In the genomic region with DNA sequence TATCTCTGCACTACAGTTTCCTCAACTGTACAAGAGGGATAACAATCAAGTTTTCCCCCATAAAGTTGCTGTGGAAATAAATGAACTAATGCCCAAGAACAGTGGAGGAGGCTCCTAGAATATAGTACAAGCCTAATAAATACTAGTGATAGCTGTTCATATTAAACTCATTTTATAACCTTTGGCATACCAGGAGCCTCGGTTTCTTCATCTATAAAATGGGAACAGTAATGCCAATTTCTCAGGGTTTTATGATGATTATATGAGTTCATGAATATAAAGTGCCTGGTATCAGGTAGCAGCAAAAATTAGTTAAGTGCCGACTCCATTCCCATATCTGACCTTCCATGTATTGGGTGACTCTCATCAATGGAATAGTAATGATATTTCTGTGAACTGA, we compare ENCODE assay signal across 35 cellular contexts.
DNase-seq lines count a peak whose midpoint lies in the region; ATAC-seq, FAIRE-seq and TF ChIP-seq lines count a peak whose summit lies in the region.
"Had no signal": no experiment of that assay in that cellular context is flagged by ENCODE, and none has a peak within 500 bp of the region (broad histone marks: within the 10 kb centered on the region; RNA-seq: fewer than 3 reads in every experiment).

No MANE protein-coding gene starts in this region.

- no peak overlapping the region for H3K9ac ChIP-seq in HepG2 (ENCODE audit: insufficient read depth, low read depth, low read length)
- no peak overlapping the region for H3K9ac ChIP-seq in astrocyte (ENCODE audit: low read length)
- no peak overlapping the region for H3K9ac ChIP-seq in K562 (ENCODE audit: insufficient read depth in 1 of 2, low read depth in 2 of 2, low read length in 2 of 2)
- H3K9ac ChIP-seq: BLaER1; BLaER1 treated with 17β-estradiol and CSF1 and Interleukin-3, amounts not matched to agents 10 nM and 100 nM had no signal

- no peaks in the 10 kb centered on the region for H3K4me1 ChIP-seq in HepG2 (ENCODE audit: insufficient read depth, low read length)
- peaks cover 0 to 5% (median 0%) of the 10 kb centered on the region in 4 donors for H3K4me1 ChIP-seq in right lobe of liver
- peaks cover 2% of the 10 kb centered on the region for H3K4me1 ChIP-seq in astrocyte (ENCODE audit: insufficient read depth, low read length)
- H3K4me1 ChIP-seq in K562 (replicated peaks in 1 of 2; ENCODE audit: control insufficient read depth in 2 of 2, insufficient read depth in 2 of 2, low read length in 2 of 2): peaks cover 0 to 14% of the 10 kb centered on the region in 2 experiments; a peak in 3 of 5 replicates
- H3K4me1 ChIP-seq: BE2C; BLaER1; BLaER1 treated with 17β-estradiol and CSF1 and Interleukin-3, amounts not matched to agents 10 nM and 100 nM; Caco-2 had no signal

- 24% methylated on average over 2 of the region's 2 CpGs for WGBS in HepG2 (ENCODE audit: low lambda C conversion rate)
- WGBS in right lobe of liver (ENCODE audit: insufficient coverage, low coverage, low lambda C conversion rate, missing lambda C conversion rate): 79% methylated on average over 2 of the region's 2 CpGs
- 53% methylated on average over 2 of the region's 2 CpGs for WGBS in K562 (ENCODE audit: insufficient coverage, low coverage, missing lambda C conversion rate)

- CTCF ChIA-PET in HepG2 (lab: Yijun Ruan, JAX; ENCODE audit: low intra/inter-chr PET ratio, low total read pairs): no interaction called here
- CTCF ChIA-PET in K562 (lab: Yijun Ruan, JAX; ENCODE audit: low intra/inter-chr PET ratio): no interaction called here

- peaks cover 9% of the 10 kb centered on the region for H3K4me1 Mint-ChIP-seq in astrocyte (ENCODE audit: low read depth, unreplicated experiment)
- H3K4me1 Mint-ChIP-seq: B cell; CD14-positive monocyte; CD4-positive, alpha-beta memory T cell; CD4-positive, CD25-positive, alpha-beta regulatory T cell; CD8-positive, alpha-beta memory T cell had no signal

- in situ Hi-C loops in HepG2 (cut with HindIII; ENCODE audit: extremely low pct_ligation_motif_present, low pct_unique_long_range_greater_than_20kb) (no loop called here), K562 (cut with MboI) (no loop called here), GM13977 (cut with MboI; ENCODE audit: low pct_unique_long_range_greater_than_20kb, low sequenced_read_pairs, unreplicated experiment) (no loop called here)

- H3K4me3 ChIP-seq in HepG2 (replicated peaks in 1 of 3; ENCODE audit: insufficient read depth in 1 of 3, low read depth in 2 of 3, low read length in 3 of 3) (no peak overlapping the region), right lobe of liver (no peak overlapping the region), astrocyte (ENCODE audit: insufficient read depth, low read depth, low read length) (no peak overlapping the region), K562 (no peak overlapping the region)
- H3K4me3 ChIP-seq: A549; BLaER1; BLaER1 treated with 17β-estradiol and CSF1 and Interleukin-3, amounts not matched to agents 10 nM and 100 nM had no signal

- H3K9me1 ChIP-seq in K562 (ENCODE audit: control insufficient read depth, insufficient read depth, low read length): no peaks in the 10 kb centered on the region

- H3K36me3 Mint-ChIP-seq in astrocyte (ENCODE audit: low read depth, unreplicated experiment): no peaks in the 10 kb centered on the region
- H3K36me3 Mint-ChIP-seq: CD14-positive monocyte; CD4-positive, alpha-beta memory T cell; CD4-positive, CD25-positive, alpha-beta regulatory T cell; CD8-positive, alpha-beta memory T cell; CD8-positive, alpha-beta T cell had no signal

- H2AFZ ChIP-seq in HepG2 (ENCODE audit: low read length): no peak overlapping the region
- no peak overlapping the region for H2AFZ ChIP-seq in astrocyte (ENCODE audit: low read depth, low read length)
- H2AFZ ChIP-seq in K562 (ENCODE audit: low read depth, low read length): peak overlapping the region; percentile 4; the same call in 1 of the 2 replicates

- H3K4me2 ChIP-seq in HepG2 (ENCODE audit: low read depth, low read length): no peak overlapping the region
- no peak overlapping the region for H3K4me2 ChIP-seq in astrocyte (ENCODE audit: low read length)
- H3K4me2 ChIP-seq in K562 (ENCODE audit: insufficient read depth, low read length): no peak overlapping the region
- H3K4me2 ChIP-seq: A549; BLaER1; BLaER1 treated with 17β-estradiol and CSF1 and Interleukin-3, amounts not matched to agents 10 nM and 100 nM had no signal

- H3K4me3 Mint-ChIP-seq in astrocyte (ENCODE audit: unreplicated experiment): no peak overlapping the region
- H3K4me3 Mint-ChIP-seq: B cell; CD14-positive monocyte; CD4-positive, alpha-beta memory T cell; CD4-positive, alpha-beta T cell; CD4-positive, CD25-positive, alpha-beta regulatory T cell; CD8-positive, alpha-beta memory T cell; CD8-positive, alpha-beta T cell had no signal

- BruUV-seq in HepG2 (replicated peaks; lab: Mats Ljungman, UMichigan): no TSS peak
- no TSS peak for BruUV-seq in K562 (replicated peaks; lab: Mats Ljungman, UMichigan)

- FAIRE-seq in HepG2 (lab: Jason Lieb, UNC): no peak
- FAIRE-seq in astrocyte (lab: Jason Lieb, UNC): no peak
- no peak for FAIRE-seq in K562 (lab: Jason Lieb, UNC)
- FAIRE-seq: A204.1, A549, D721Med had no signal

- H3K36me3 ChIP-seq in HepG2 (replicated peaks in 1 of 2; ENCODE audit: control insufficient read depth in 1 of 2, insufficient read depth in 2 of 2, low read length in 2 of 2) (no peaks in the 10 kb centered on the region), right lobe of liver (no peaks in the 10 kb centered on the region), astrocyte (ENCODE audit: insufficient read depth, low read length) (no peaks in the 10 kb centered on the region), K562 (ENCODE audit: control insufficient read depth, insufficient read depth, low read length) (no peaks in the 10 kb centered on the region)
- H3K36me3 ChIP-seq: BE2C; BLaER1; BLaER1 treated with 17β-estradiol and CSF1 and Interleukin-3, amounts not matched to agents 10 nM and 100 nM had no signal

- TF ChIP-seq EP300 in HepG2 (IDR thresholded peaks at IDR 0.05; ENCODE audit: low read depth in 2 of 2, low read length in 2 of 2) (no peak), HepG2 (CRISPR knock-in tag; IDR thresholded peaks at IDR 0.05; ENCODE audit: borderline replicate concordance) (no peak), K562 (IDR thresholded peaks at IDR 0.05; ENCODE audit: low read length) (no peak)

- TF ChIP-seq POLR2A in HepG2 (IDR thresholded peaks at IDR 0.05; ENCODE audit: insufficient read depth in 1 of 2, low read depth in 2 of 2, low read length in 2 of 2) (no peak), right lobe of liver (IDR thresholded peaks at IDR 0.05) (no peak), K562 (conservative IDR thresholded peaks at IDR 0.05) (no peak)

- TF ChIP-seq RAD21 in HepG2 (CRISPR knock-in tag; IDR thresholded peaks at IDR 0.05) (no peak), K562 (CRISPR knock-in tag; conservative IDR thresholded peaks at IDR 0.05 in 1 of 2, IDR thresholded peaks at IDR 0.05 in 1 of 2) (no peak)

- H3K79me2 ChIP-seq in HepG2 (ENCODE audit: insufficient read depth, low read length) (no peaks in the 10 kb centered on the region), astrocyte (ENCODE audit: insufficient read depth, low read length) (no peaks in the 10 kb centered on the region), K562 (ENCODE audit: control insufficient read depth, insufficient read depth, low read length) (no peaks in the 10 kb centered on the region)

- no peak for DNase-seq in HepG2 (ENCODE audit: low spot score)
- DNase-seq in right lobe of liver: no peak
- DNase-seq in astrocyte (ENCODE audit: low read depth): no peak
- no peak for DNase-seq in K562 (ENCODE audit: extremely low read depth in 1 of 4, low spot score in 3 of 4)
- no peak for DNase-seq in GM13977 (ENCODE audit: low spot score)
- DNase-seq: 8988T; ACHN; AML-193; BE2C; C1 segment of cervical spinal cord; Caco-2; Calu3; CD4-positive, alpha-beta memory T cell; CD4-positive, alpha-beta T cell; CD4-positive, CD25-positive, alpha-beta regulatory T cell; CD8-positive, alpha-beta memory T cell; CD8-positive, alpha-beta T cell; COR-L47; DMS 273 treated with DMSO at 0.1 percent for 48 hours; DMS153; DMS53; DMS79; DMS79 treated with DMSO at 0.1 percent for 48 hours; DND-41; EL had no signal

- POLR2A ChIA-PET in HepG2 (lab: Yijun Ruan, JAX) (no interaction called here), K562 (lab: Yijun Ruan, JAX) (no interaction called here)

- H3K9me3 Mint-ChIP-seq in astrocyte (ENCODE audit: unreplicated experiment): no peaks in the 10 kb centered on the region
- H3K9me3 Mint-ChIP-seq: CD4-positive, alpha-beta T cell; CD4-positive, CD25-positive, alpha-beta regulatory T cell; CD8-positive, alpha-beta memory T cell; CD8-positive, alpha-beta T cell had no signal

- no peaks in the 10 kb centered on the region for H3K27me3 Mint-ChIP-seq in astrocyte (ENCODE audit: low read depth, unreplicated experiment)
- H3K27me3 Mint-ChIP-seq: B cell; CD4-positive, alpha-beta T cell had no signal

- H3K27ac Mint-ChIP-seq in astrocyte (ENCODE audit: unreplicated experiment): peak overlapping the region; percentile 62
- H3K27ac Mint-ChIP-seq: B cell; CD14-positive monocyte; CD4-positive, alpha-beta memory T cell; CD4-positive, alpha-beta T cell; CD4-positive, CD25-positive, alpha-beta regulatory T cell; CD8-positive, alpha-beta memory T cell; CD8-positive, alpha-beta T cell had no signal

- ATAC-seq in HepG2: no peak
- no peak for ATAC-seq in right lobe of liver
- no peak for ATAC-seq in K562
- ATAC-seq in HG03460 (IDR thresholded peaks at IDR 0.05; ENCODE audit: unreplicated experiment): no peak
- ATAC-seq: A549; CD8-positive, alpha-beta T cell had no signal

- no peaks in the 10 kb centered on the region; a peak in 1 of 5 replicates for H3K27me3 ChIP-seq in HepG2 (ENCODE audit: control insufficient read depth in 1 of 2, insufficient read depth in 2 of 2, low read length in 2 of 2)
- no peaks in the 10 kb centered on the region for H3K27me3 ChIP-seq in right lobe of liver
- H3K27me3 ChIP-seq in astrocyte (ENCODE audit: insufficient read depth, low read length): no peaks in the 10 kb centered on the region
- H3K27me3 ChIP-seq in K562 (ENCODE audit: control insufficient read depth in 2 of 2, insufficient read depth in 2 of 2, low read length in 2 of 2): no peaks in the 10 kb centered on the region
- H3K27me3 ChIP-seq: BE2C; BLaER1; BLaER1 treated with 17β-estradiol and CSF1 and Interleukin-3, amounts not matched to agents 10 nM and 100 nM had no signal

- no peak for TF ChIP-seq CTCF in HepG2 (CRISPR knock-in tag; IDR thresholded peaks at IDR 0.05)
- no peak for TF ChIP-seq CTCF in right lobe of liver (IDR thresholded peaks at IDR 0.05)
- no peak for TF ChIP-seq CTCF in astrocyte (IDR thresholded peaks at IDR 0.05; ENCODE audit: insufficient read depth, low read depth, low read length)
- TF ChIP-seq CTCF in K562 (IDR thresholded peaks at IDR 0.05 in 2 of 3, conservative IDR thresholded peaks at IDR 0.05 in 1 of 3; ENCODE audit: insufficient read depth in 2 of 3, low read depth in 1 of 3, low read length in 3 of 3): no peak
- TF ChIP-seq CTCF in GM13977 (IDR thresholded peaks at IDR 0.05; ENCODE audit: extremely low read depth, insufficient read depth, missing control alignments): no peak

- H4K20me1 ChIP-seq in HepG2 (ENCODE audit: insufficient read depth, low read length) (no peaks in the 10 kb centered on the region), astrocyte (ENCODE audit: insufficient read depth, low read length) (no peaks in the 10 kb centered on the region), K562 (replicated peaks; ENCODE audit: control insufficient read depth, insufficient read depth, low read length) (no peaks in the 10 kb centered on the region)
- H4K20me1 ChIP-seq: BLaER1; BLaER1 treated with 17β-estradiol and CSF1 and Interleukin-3, amounts not matched to agents 10 nM and 100 nM had no signal

- no peaks in the 10 kb centered on the region for H3K9me3 ChIP-seq in HepG2 (ENCODE audit: low read length)
- H3K9me3 ChIP-seq in right lobe of liver: no peaks in the 10 kb centered on the region
- H3K9me3 ChIP-seq in astrocyte (ENCODE audit: insufficient read depth, low read depth, low read length): no peaks in the 10 kb centered on the region
- H3K9me3 ChIP-seq in K562 (replicated peaks; ENCODE audit: control insufficient read depth, insufficient read depth, low read depth, low read length): no peaks in the 10 kb centered on the region
- H3K9me3 ChIP-seq: A549; BE2C; BLaER1; BLaER1 treated with 17β-estradiol and CSF1 and Interleukin-3, amounts not matched to agents 10 nM and 100 nM; Caco-2 had no signal

- H3K27ac ChIP-seq in HepG2 (ENCODE audit: extremely low read length, insufficient read depth, low read length): no peak overlapping the region
- no peak overlapping the region for H3K27ac ChIP-seq in right lobe of liver
- H3K27ac ChIP-seq in astrocyte (ENCODE audit: low read depth, low read length): no peak overlapping the region
- H3K27ac ChIP-seq in K562 (ENCODE audit: extremely low read depth, low read depth, low read length): no peak overlapping the region
- H3K27ac ChIP-seq: 22Rv1; A549; BLaER1; BLaER1 treated with 17β-estradiol and CSF1 and Interleukin-3, amounts not matched to agents 10 nM and 100 nM; C4-2B had no signal

- intact Hi-C loops in HepG2 (cut with micrococcal nuclease; ENCODE audit: unreplicated experiment): no loop called here
- intact Hi-C loops in right lobe of liver (cut with DNase I): no loop called here
- intact Hi-C loops in K562 (cut with micrococcal nuclease): no loop called here

Comparison
In these comparisons a context has a peak if more than half of its experiments do, and no peak if none do; other contexts are left out.
1. Of the 241 proteins assayed by ChIP-seq in both HepG2 and K562: peak only in HepG2: none; only in K562: HDAC2; in both: none; in neither: 240.